ENCODE assay signal across 8 cellular contexts in the genomic region with DNA sequence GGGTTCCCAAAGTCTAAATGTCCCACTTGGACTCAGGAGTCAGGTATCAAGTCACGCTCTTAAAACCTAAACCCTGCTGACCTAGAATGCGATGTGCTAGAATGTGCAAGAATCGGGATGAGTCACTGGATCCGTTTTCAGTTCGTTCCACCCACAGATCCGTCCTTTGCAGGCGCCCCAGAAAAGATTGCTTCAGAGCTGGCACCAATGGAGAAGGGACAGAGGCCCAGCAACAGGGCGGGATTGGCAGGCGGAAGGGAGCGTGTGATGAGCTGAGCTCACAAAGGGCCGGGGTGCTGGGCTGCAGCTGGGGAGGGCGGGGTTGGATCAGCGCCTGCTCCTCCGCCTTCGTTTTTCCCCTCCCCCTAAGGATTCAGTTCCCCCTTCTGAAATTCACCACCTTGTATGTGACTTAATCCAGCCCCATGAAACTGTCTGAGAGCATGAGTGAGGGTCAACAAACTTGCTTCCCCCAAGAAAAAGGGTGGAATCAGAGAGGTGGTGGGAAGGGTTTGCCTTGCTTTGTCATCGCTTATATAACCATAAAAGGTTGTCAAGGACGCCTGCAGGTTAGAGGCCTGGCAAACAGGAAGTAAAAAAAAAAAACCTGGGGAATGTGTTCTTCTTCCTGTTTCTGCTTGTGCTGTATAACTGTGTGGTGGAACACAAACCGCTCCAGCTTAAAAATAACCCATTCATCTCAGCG. TPM values are rescaled to one million over a fixed set of nuclear protein-coding genes. Genes with fewer than 3 reads are reported as not detected.
DNase-seq lines count a peak whose midpoint lies in the region; ATAC-seq and TF ChIP-seq lines count a peak whose summit lies in the region.

No MANE protein-coding gene starts in this region.

- POLR2A ChIA-PET in AG04450 (lab: Yijun Ruan, JAX), result interaction anchor here (0.9 to 4.4 kb wide), 4 partner anchors 10 to 53 kb away, joined by 3 to 39 read pairs (median 10); a partner anchor contains a TSS

- ATAC-seq in GM19328 (IDR thresholded peaks at IDR 0.05; ENCODE audit: unreplicated experiment), result peak; percentile 37
- ATAC-seq in HG03521 (IDR thresholded peaks at IDR 0.05; ENCODE audit: unreplicated experiment), result peak; percentile 37

- TF ChIP-seq CTCF in AG04450 (IDR thresholded peaks at IDR 0.05; ENCODE audit: low read depth, low read length), result no peak

- DNase-seq in AG04450 (ENCODE audit: low read depth, low spot score) (peak; percentile 99), middle frontal gyrus (ENCODE audit: extremely low spot score, low spot score) (peak; percentile 95), NCI-H1930 (lab: John Stamatoyannopoulos, UW) (no peak)
- DNase-seq in activated CD4-positive, alpha-beta T cell treated with anti-CD3 and anti-CD28 coated beads, Interleukin-2, amount 50 U/mL, for 4 hours, result peak; percentile 86 to 89
- DNase-seq in stimulated activated CD8-positive, alpha-beta memory T cell treated with anti-CD3 and anti-CD28 coated beads, Interleukin-4, amount 100 ng/mL, for 24 hours (ENCODE audit: low read depth), result peak; percentile 81

- peak overlapping the region; percentile 99 for H3K27ac ChIP-seq in AG04450 (ENCODE audit: low read depth, low read length)

- peak overlapping the region; percentile 100 for H3K4me3 ChIP-seq in AG04450 (ENCODE audit: low read depth, low read length)
- H3K4me3 ChIP-seq in endocrine pancreas (ENCODE audit: control insufficient read depth, insufficient read depth, low read length), result peak overlapping the region; percentile 67

- peaks cover 6% of the 10 kb centered on the region; the same call in 1 of the 2 replicates for H3K9me3 ChIP-seq in AG04450 (ENCODE audit: control insufficient read depth, insufficient read depth, low read length)
- no peaks in the 10 kb centered on the region for H3K9me3 ChIP-seq in endocrine pancreas (ENCODE audit: control insufficient read depth, low read length)

- peak overlapping the region; percentile 22 for H3K9ac ChIP-seq in endocrine pancreas (ENCODE audit: control insufficient read depth, insufficient read depth, low read length)

- H3K36me3 ChIP-seq in endocrine pancreas (ENCODE audit: control insufficient read depth, insufficient read depth, low read length), result peaks cover 19% of the 10 kb centered on the region

- H3K4me1 ChIP-seq in endocrine pancreas (ENCODE audit: control insufficient read depth, insufficient read depth, low read length), result peaks cover 22% of the 10 kb centered on the region

- CTCF ChIA-PET in AG04450 (lab: Charles Lee), result interaction anchor here (0.7 to 5.9 kb wide), 4 partner anchors 11 to 809 kb away, joined by 3 to 45 read pairs (median 22); no protein-coding TSS in a partner anchor

- H3K27me3 ChIP-seq in AG04450 (ENCODE audit: control insufficient read depth, insufficient read depth, low read length) (no peaks in the 10 kb centered on the region), endocrine pancreas (ENCODE audit: control insufficient read depth, insufficient read depth, low read length) (no peaks in the 10 kb centered on the region)

RNA-seq across cellular contexts. Expression of a gene that starts 2.8 kb away (rescaled TPM):
- 1,376 and 1,684 TPM in 2 replicates for polyA plus RNA-seq in AG04450 (2011; rRNA removed)
- 815 and 985 TPM in 2 replicates for polyA minus RNA-seq in AG04450 (2011; rRNA and poly(A)+ RNA removed)

RNA-seq across cellular contexts. Expression of a gene that starts 53.6 kb away (rescaled TPM):
- polyA plus RNA-seq in AG04450 (2011; rRNA removed), result 10.3 and 17.9 TPM in 2 replicates
- 16.4 and 24.0 TPM in 2 replicates for polyA minus RNA-seq in AG04450 (2011; rRNA and poly(A)+ RNA removed)

Comparison
In these comparisons a context has a peak if more than half of its experiments do, and no peak if none do; other contexts are left out.
1. DNase-seq: peak in AG04450 (single experiment), activated CD4-positive, alpha-beta T cell treated with anti-CD3 and anti-CD28 coated beads, Interleukin-2, amount 50 U/mL, for 4 hours (2 of 2), middle frontal gyrus (single experiment) and stimulated activated CD8-positive, alpha-beta memory T cell treated with anti-CD3 and anti-CD28 coated beads, Interleukin-4, amount 100 ng/mL, for 24 hours (single experiment); none in NCI-H1930 (0 of 2).